In genomic region chr6:15280023-15280422, GRCh38 we compare ENCODE assay signal across 16 cellular contexts. TPM values are rescaled to one million over a fixed set of nuclear protein-coding genes. Genes with fewer than 3 reads are reported as not detected.
DNase-seq lines count a peak whose midpoint lies in the region; ATAC-seq, FAIRE-seq and TF ChIP-seq lines count a peak whose summit lies in the region.
"Had no signal": no experiment of that assay in that cellular context is flagged by ENCODE, and none has a peak within 500 bp of the region (broad histone marks: within the 10 kb centered on the region; RNA-seq: fewer than 3 reads in every experiment).

No MANE protein-coding gene starts in this region.

- FAIRE-seq in GM19239 (lab: Jason Lieb, UNC), result peak; percentile 18
- FAIRE-seq: islet of Langerhans, RCC 7860, TTC549 had no signal

- H3K36me3 Mint-ChIP-seq in progenitor cell of endocrine pancreas (ENCODE audit: insufficient read depth), result peaks cover 6% of the 10 kb centered on the region

- no peaks in the 10 kb centered on the region for H3K27me3 Mint-ChIP-seq in progenitor cell of endocrine pancreas

- H3K9ac ChIP-seq in adipocyte (ENCODE audit: low read length), result peak overlapping the region; percentile 14
- H3K9ac ChIP-seq: KMS-11 had no signal

- H3K27ac ChIP-seq in left ventricle myocardium inferior (replicated peaks), result peak overlapping the region; percentile 3
- H3K27ac ChIP-seq: ascending aorta, KMS-11 had no signal

- intact Hi-C loops in left ventricle myocardium inferior (cut with micrococcal nuclease), result no loop called here

- H3K4me1 Mint-ChIP-seq in progenitor cell of endocrine pancreas (ENCODE audit: low read depth), result peaks cover 49% of the 10 kb centered on the region

- TF ChIP-seq CTCF in left ventricle myocardium inferior (IDR thresholded peaks at IDR 0.05; ENCODE audit: borderline replicate concordance) (no peak), progenitor cell of endocrine pancreas (IDR thresholded peaks at IDR 0.05; ENCODE audit: unreplicated experiment) (no peak)

- H3K4me1 ChIP-seq in adipocyte (ENCODE audit: control insufficient read depth, insufficient read depth, low read length), result peaks cover 64% of the 10 kb centered on the region
- H3K4me1 ChIP-seq in left ventricle myocardium inferior, result peaks cover 82% of the 10 kb centered on the region

- peak overlapping the region; percentile 14 for H3K4me3 ChIP-seq in adipocyte (ENCODE audit: low read length)
- no peak overlapping the region for H3K4me3 ChIP-seq in left ventricle myocardium inferior
- H3K4me3 ChIP-seq: ascending aorta had no signal

- no peaks in the 10 kb centered on the region for H3K27me3 ChIP-seq in adipocyte (replicated peaks; ENCODE audit: control insufficient read depth, insufficient read depth, low read length)
- no peaks in the 10 kb centered on the region for H3K27me3 ChIP-seq in left ventricle myocardium inferior (ENCODE audit: low read depth)
- H3K27me3 ChIP-seq: ascending aorta had no signal

- H3K9me3 ChIP-seq in adipocyte (ENCODE audit: control insufficient read depth, low read length), result no peaks in the 10 kb centered on the region
- no peaks in the 10 kb centered on the region for H3K9me3 ChIP-seq in left ventricle myocardium inferior (replicated peaks)
- H3K9me3 ChIP-seq: ascending aorta had no signal

- H3K27ac Mint-ChIP-seq in progenitor cell of endocrine pancreas, result peak overlapping the region; percentile 60

- H3K9me3 Mint-ChIP-seq in progenitor cell of endocrine pancreas (ENCODE audit: low read depth), result no peaks in the 10 kb centered on the region

- no peak for DNase-seq in GM19239 (ENCODE audit: insufficient read length, low spot score)
- peak; percentile 84 for DNase-seq in adipocyte (ENCODE audit: low read depth)
- no peak for DNase-seq in left ventricle myocardium inferior
- no peak for DNase-seq in progenitor cell of endocrine pancreas (ENCODE audit: low spot score, unreplicated experiment)
- no peak for DNase-seq in NCI-H2196 (lab: John Stamatoyannopoulos, UW; ENCODE audit: unreplicated experiment)
- no peak for DNase-seq in ecto neural progenitor cell (ENCODE audit: low spot score)
- DNase-seq in COLO829 (ENCODE audit: low spot score), result no peak
- DNase-seq: NCI-H2081 treated with DMSO at 0.1 percent for 48 hours; occipital lobe; stimulated activated CD4-positive, alpha-beta T cell treated with anti-CD3 and anti-CD28 coated beads, Interleukin-2, amount 100 ng/mL, for 48 hours had no signal

- H3K4me3 Mint-ChIP-seq in progenitor cell of endocrine pancreas (ENCODE audit: low read depth), result no peak overlapping the region

- ATAC-seq in GM18519 (IDR thresholded peaks at IDR 0.05; ENCODE audit: low FRiP score, unreplicated experiment), result no peak

- H3K36me3 ChIP-seq in adipocyte (ENCODE audit: control insufficient read depth, insufficient read depth, low read length, severe bottlenecking) (no peaks in the 10 kb centered on the region), left ventricle myocardium inferior (no peaks in the 10 kb centered on the region)
- H3K36me3 ChIP-seq: ascending aorta had no signal

RNA-seq across cellular contexts. Expression of gene JARID2, which starts 34.2 kb away (rescaled TPM):
- total RNA-seq in left ventricle myocardium inferior (6.5 TPM), progenitor cell of endocrine pancreas (60.9 and 65.6 TPM in 2 replicates)
